13 cellular contexts compared by ENCODE assay signal in genomic region chr5:140111043-140111858, GRCh38. TPM values are rescaled to one million over a fixed set of nuclear protein-coding genes. Genes with fewer than 3 reads are reported as not detected.
DNase-seq lines count a peak whose midpoint lies in the region; ATAC-seq and TF ChIP-seq lines count a peak whose summit lies in the region.
"Had no signal": no experiment of that assay in that cellular context is flagged by ENCODE, and none has a peak within 500 bp of the region (broad histone marks: within the 10 kb centered on the region; RNA-seq: fewer than 3 reads in every experiment).

No MANE protein-coding gene starts in this region.

- peak overlapping the region in 3 of 8 donors; percentile 70 to 90 (median 72) for H3K27ac Mint-ChIP-seq in CD8-positive, alpha-beta memory T cell
- peak overlapping the region; percentile 19 for H3K27ac Mint-ChIP-seq in activated B cell treated with CpG ODN at 0.5 μM for 24 hours
- H3K27ac Mint-ChIP-seq in naive B cell, result peak overlapping the region in 4 of 6 donors; percentile 16 to 90 (median 78)
- no peak overlapping the region for H3K27ac Mint-ChIP-seq in activated CD4-positive, alpha-beta memory T cell treated with anti-CD3 and anti-CD28 coated beads, Interleukin-2, amount 10 ng/mL, durations not matched to agents 7 days and 5 days

- 68 to 75% methylated on average over 16 to 18 of the region's 18 CpGs for WGBS in esophagus squamous epithelium, 2 donors

- peaks cover 55 to 82% (median 64%) of the 10 kb centered on the region in 3 donors for H3K4me1 Mint-ChIP-seq in CD8-positive, alpha-beta memory T cell
- H3K4me1 Mint-ChIP-seq in activated B cell treated with CpG ODN at 0.5 μM for 24 hours (peaks cover 69% of the 10 kb centered on the region), naive B cell (peaks cover 44 to 67% (median 58%) of the 10 kb centered on the region in 3 donors)
- H3K4me1 Mint-ChIP-seq in activated CD4-positive, alpha-beta memory T cell treated with anti-CD3 and anti-CD28 coated beads, Interleukin-2, amount 10 ng/mL, durations not matched to agents 7 days and 5 days, result peaks cover 60% of the 10 kb centered on the region

- CTCF ChIA-PET in CD8-positive, alpha-beta memory T cell (lab: Charles Lee), result interaction anchor here (1.5 kb wide), 1 partner anchor 33 kb away, joined by 13 read pairs; no protein-coding TSS in a partner anchor
- CTCF ChIA-PET in activated B cell treated with CpG ODN at 0.5 μM for 24 hours (lab: Charles Lee), result interaction anchor here (6.2 kb wide), 1 partner anchor 33 kb away, joined by 59 read pairs; no protein-coding TSS in a partner anchor
- CTCF ChIA-PET in activated CD4-positive, alpha-beta memory T cell treated with anti-CD3 and anti-CD28 coated beads, Interleukin-2, amount 10 ng/mL, durations not matched to agents 7 days and 5 days (lab: Charles Lee), result interaction anchor here (0.5 to 1.8 kb wide), 3 partner anchors 33 to 538 kb away, joined by 3 to 7 read pairs (median 6); no protein-coding TSS in a partner anchor

- ATAC-seq in activated B cell treated with CpG ODN at 0.5 μM for 24 hours (ENCODE audit: low read depth), result no peak
- no peak for ATAC-seq in naive B cell (ENCODE audit: low read depth in 2 of 2)
- ATAC-seq in HG02852 (IDR thresholded peaks at IDR 0.05; ENCODE audit: unreplicated experiment), result no peak
- ATAC-seq in left cardiac atrium, result no peak

- H3K4me3 ChIP-seq in CD8-positive, alpha-beta memory T cell (ENCODE audit: low read length), result no peak overlapping the region
- H3K4me3 ChIP-seq in esophagus squamous epithelium, result no peak overlapping the region
- H3K4me3 ChIP-seq: cardiac muscle cell, sigmoid colon had no signal

- DNase-seq in CD8-positive, alpha-beta memory T cell, result no peak
- DNase-seq in Kasumi-1 (lab: John Stamatoyannopoulos, UW) (peak; percentile 26 to 52), activated B cell treated with CpG ODN at 0.5 μM for 24 hours (no peak), naive B cell (no peak), left cardiac atrium (no peak), esophagus squamous epithelium (lab: John Stamatoyannopoulos, UW) (no peak)
- DNase-seq in activated CD4-positive, alpha-beta memory T cell treated with anti-CD3 and anti-CD28 coated beads, Interleukin-2, amount 10 ng/mL, durations not matched to agents 7 days and 5 days, result no peak
- DNase-seq: C1 segment of cervical spinal cord, SHP77 treated with DMSO at 0.1 percent for 48 hours, sigmoid colon had no signal

- H3K36me3 Mint-ChIP-seq in CD8-positive, alpha-beta memory T cell, result peaks cover 0 to 17% (median 0%) of the 10 kb centered on the region in 3 donors
- H3K36me3 Mint-ChIP-seq in activated B cell treated with CpG ODN at 0.5 μM for 24 hours (ENCODE audit: low read depth), result peaks cover 7% of the 10 kb centered on the region
- no peaks in the 10 kb centered on the region for H3K36me3 Mint-ChIP-seq in naive B cell
- peaks cover 10% of the 10 kb centered on the region for H3K36me3 Mint-ChIP-seq in activated CD4-positive, alpha-beta memory T cell treated with anti-CD3 and anti-CD28 coated beads, Interleukin-2, amount 10 ng/mL, durations not matched to agents 7 days and 5 days (ENCODE audit: low read depth)

- peaks cover 4% of the 10 kb centered on the region in 2 donors for H3K27me3 Mint-ChIP-seq in CD8-positive, alpha-beta memory T cell
- H3K27me3 Mint-ChIP-seq in activated B cell treated with CpG ODN at 0.5 μM for 24 hours, result peaks cover 6% of the 10 kb centered on the region
- peaks cover 0 to 12% (median 12%) of the 10 kb centered on the region in 3 donors for H3K27me3 Mint-ChIP-seq in naive B cell
- H3K27me3 Mint-ChIP-seq in activated CD4-positive, alpha-beta memory T cell treated with anti-CD3 and anti-CD28 coated beads, Interleukin-2, amount 10 ng/mL, durations not matched to agents 7 days and 5 days, result peaks cover 15% of the 10 kb centered on the region

- no peaks in the 10 kb centered on the region for H3K27me3 ChIP-seq in CD8-positive, alpha-beta memory T cell (ENCODE audit: insufficient read depth, low read length, poor library complexity, severe bottlenecking)
- H3K27me3 ChIP-seq in esophagus squamous epithelium, result no peaks in the 10 kb centered on the region
- H3K27me3 ChIP-seq: sigmoid colon had no signal

- H3K4me1 ChIP-seq in CD8-positive, alpha-beta memory T cell (ENCODE audit: insufficient read depth, low read length), result peaks cover 62% of the 10 kb centered on the region
- H3K4me1 ChIP-seq in esophagus squamous epithelium, result peaks cover 39 to 78% (median 53%) of the 10 kb centered on the region in 3 donors

- POLR2A ChIA-PET in CD8-positive, alpha-beta memory T cell (lab: Charles Lee), result no interaction called here
- POLR2A ChIA-PET in activated B cell treated with CpG ODN at 0.5 μM for 24 hours (lab: Charles Lee), result no interaction called here
- POLR2A ChIA-PET in activated CD4-positive, alpha-beta memory T cell treated with anti-CD3 and anti-CD28 coated beads, Interleukin-2, amount 10 ng/mL, durations not matched to agents 7 days and 5 days (lab: Charles Lee), result no interaction called here

- no peaks in the 10 kb centered on the region for H3K9me3 Mint-ChIP-seq in CD8-positive, alpha-beta memory T cell
- no peaks in the 10 kb centered on the region for H3K9me3 Mint-ChIP-seq in activated B cell treated with CpG ODN at 0.5 μM for 24 hours
- no peaks in the 10 kb centered on the region for H3K9me3 Mint-ChIP-seq in naive B cell
- no peaks in the 10 kb centered on the region for H3K9me3 Mint-ChIP-seq in activated CD4-positive, alpha-beta memory T cell treated with anti-CD3 and anti-CD28 coated beads, Interleukin-2, amount 10 ng/mL, durations not matched to agents 7 days and 5 days
- H3K9me3 Mint-ChIP-seq: activated T-helper 1 cell treated with anti-CD3 and anti-CD28 coated beads, Interleukin-12 subunit alpha, Interleukin-12 subunit beta, Interleukin-2, Interleukin-4 antibody, amounts not matched to agents 30 ng/mL and 10 ng/mL and 1 ng/mL, durations not matched to agents 14 hours and 24 hours and 36 hours had no signal

- H3K9me3 ChIP-seq in CD8-positive, alpha-beta memory T cell (ENCODE audit: low read length), result no peaks in the 10 kb centered on the region
- no peaks in the 10 kb centered on the region for H3K9me3 ChIP-seq in esophagus squamous epithelium
- H3K9me3 ChIP-seq: sigmoid colon had no signal

- no peak for TF ChIP-seq POLR2A in esophagus squamous epithelium (IDR thresholded peaks at IDR 0.05)

- peak overlapping the region in 4 of 7 donors; percentile 94 to 95 (median 94) for H3K4me3 Mint-ChIP-seq in CD8-positive, alpha-beta memory T cell
- H3K4me3 Mint-ChIP-seq in activated B cell treated with CpG ODN at 0.5 μM for 24 hours (peak overlapping the region; percentile 56), naive B cell (peak overlapping the region in 7 of 8 donors; percentile 47 to 94 (median 84))
- no peak overlapping the region for H3K4me3 Mint-ChIP-seq in activated CD4-positive, alpha-beta memory T cell treated with anti-CD3 and anti-CD28 coated beads, Interleukin-2, amount 10 ng/mL, durations not matched to agents 7 days and 5 days

- intact Hi-C loops in activated B cell treated with CpG ODN at 0.5 μM for 24 hours (cut with micrococcal nuclease), result loop anchor here (5.0 to 10.0 kb wide), 3 partner anchors 554 to 719 kb away; partner anchors contain the start of gene WDR55
- intact Hi-C loops in left cardiac atrium (cut with DNase I), result no loop called here
- intact Hi-C loops in esophagus squamous epithelium (cut with DNase I), result no loop called here

- no peaks in the 10 kb centered on the region for H3K36me3 ChIP-seq in CD8-positive, alpha-beta memory T cell (ENCODE audit: insufficient read depth, low read length)
- no peaks in the 10 kb centered on the region for H3K36me3 ChIP-seq in esophagus squamous epithelium
- H3K36me3 ChIP-seq: cardiac muscle cell, sigmoid colon had no signal

- TF ChIP-seq CTCF in activated B cell treated with CpG ODN at 0.5 μM for 24 hours (IDR thresholded peaks at IDR 0.05), result no peak
- no peak for TF ChIP-seq CTCF in esophagus squamous epithelium (IDR thresholded peaks at IDR 0.05)

- H3K27ac ChIP-seq in CD8-positive, alpha-beta memory T cell (ENCODE audit: low read depth, low read length), result no peak overlapping the region
- H3K27ac ChIP-seq in esophagus squamous epithelium, result no peak overlapping the region
- H3K27ac ChIP-seq: cardiac muscle cell had no signal

RNA-seq across cellular contexts. Expression of gene PURA, which starts 2.7 kb away (rescaled TPM):
- total RNA-seq in CD8-positive, alpha-beta memory T cell, result 10 to 100 TPM; 14.8 to 16.4 TPM
- polyA plus RNA-seq in CD8-positive, alpha-beta memory T cell, result 4.8 TPM
- total RNA-seq in activated B cell treated with CpG ODN at 0.5 μM for 24 hours (13.2 and 14.9 TPM in 2 replicates), left cardiac atrium (10 to 100 TPM; 27.3 to 27.4 TPM), esophagus squamous epithelium (10 to 100 TPM in 2 of 4 donors, 1 to 10 TPM in 2; 8.2 to 18.9 (median 10.6) TPM)
- polyA plus RNA-seq in naive B cell (ENCODE audit: low read depth in 6 of 6), result 1 to 10 TPM; 1.3 to 3.3 (median 2.5) TPM
- 10 to 100 TPM; 14.7 to 15.1 TPM for total RNA-seq in activated CD4-positive, alpha-beta memory T cell treated with anti-CD3 and anti-CD28 coated beads, Interleukin-2, amount 10 ng/mL, durations not matched to agents 7 days and 5 days

RNA-seq across cellular contexts. Expression of gene IGIP, which starts 14.5 kb away (rescaled TPM):
- total RNA-seq in CD8-positive, alpha-beta memory T cell, result 1 to 10 TPM; 3.7 to 4.1 TPM
- polyA plus RNA-seq in CD8-positive, alpha-beta memory T cell, result 0.29 TPM
- total RNA-seq in activated B cell treated with CpG ODN at 0.5 μM for 24 hours (3.7 and 4.8 TPM in 2 replicates), left cardiac atrium (10 to 100 TPM; 12.3 to 14.4 TPM), esophagus squamous epithelium (10 to 100 TPM in 1 of 4 donors, 1 to 10 TPM in 3; 2.9 to 12.4 (median 6.5) TPM)
- polyA plus RNA-seq in naive B cell (ENCODE audit: low read depth in 6 of 6), result under 1 TPM in 5 of 6 donors, not detected in 1; 0.09 to 0.46 (median 0.18) TPM
- 1 to 10 TPM; 4.8 to 4.9 TPM for total RNA-seq in activated CD4-positive, alpha-beta memory T cell treated with anti-CD3 and anti-CD28 coated beads, Interleukin-2, amount 10 ng/mL, durations not matched to agents 7 days and 5 days

Comparison
In these comparisons a context has a peak if more than half of its experiments do, and no peak if none do; other contexts are left out.
1. DNase-seq: peak in Kasumi-1 (2 of 2); none in CD8-positive, alpha-beta memory T cell (0 of 5), activated B cell treated with CpG ODN at 0.5 μM for 24 hours (single experiment), naive B cell (single experiment), left cardiac atrium (single experiment), activated CD4-positive, alpha-beta memory T cell treated with anti-CD3 and anti-CD28 coated beads, Interleukin-2, amount 10 ng/mL, durations not matched to agents 7 days and 5 days (single experiment) and esophagus squamous epithelium (single experiment).